Comparison of ENCODE assay signal across 1 cellular context in the genomic region with DNA sequence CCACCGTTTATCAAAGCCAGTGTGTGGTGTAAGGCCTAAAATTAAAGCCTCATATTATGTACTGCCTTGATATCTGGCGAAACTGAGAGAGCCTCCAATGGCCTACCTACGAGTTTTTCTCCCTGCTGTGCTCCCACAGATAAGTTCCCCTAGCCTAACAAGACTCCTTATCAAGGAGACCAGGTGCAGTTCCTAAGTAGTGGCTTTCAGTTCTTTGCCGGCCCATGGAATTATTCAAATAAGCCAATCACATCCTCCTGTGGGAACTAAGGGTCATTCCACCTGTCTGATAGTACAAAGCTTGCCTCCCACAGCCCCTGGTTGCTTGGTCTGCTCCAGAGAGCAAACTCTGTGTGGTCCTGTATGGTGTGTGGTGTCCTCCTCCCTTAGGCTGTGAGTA.
TF ChIP-seq lines count a peak whose summit lies in the region.

No MANE protein-coding gene starts in this region.

TF ChIP-seq in K562, 482 proteins besides CTCF, POLR2A, EP300 and RAD21 (continued from another document and continues in another):
- TF ChIP-seq CEBPZ (IDR thresholded peaks at IDR 0.05; ENCODE audit: borderline replicate concordance, low read depth, low read length) = no peak
- TF ChIP-seq KDM4B (IDR thresholded peaks at IDR 0.05; ENCODE audit: borderline replicate concordance in 2 of 2, low read depth in 1 of 2) = no peak
- TF ChIP-seq RBBP5 (IDR thresholded peaks at IDR 0.05; ENCODE audit: borderline replicate concordance, insufficient read depth, low read length, poor library complexity, severe bottlenecking) = no peak
- TF ChIP-seq ZNF77 (CRISPR knock-in tag; IDR thresholded peaks at IDR 0.05) = no peak
- no peak for TF ChIP-seq HDAC8 (tag; IDR thresholded peaks at IDR 0.05)
- TF ChIP-seq CCNT2 (IDR thresholded peaks at IDR 0.05; ENCODE audit: borderline replicate concordance, extremely low read depth, insufficient read length, low read depth, low read length) = peak; percentile 47
- TF ChIP-seq ZNF140 (CRISPR knock-in tag; IDR thresholded peaks at IDR 0.05) = no peak
- no peak for TF ChIP-seq MAFK (IDR thresholded peaks at IDR 0.05; ENCODE audit: low read length)
- TF ChIP-seq MNT (conservative IDR thresholded peaks at IDR 0.05) = no peak
- TF ChIP-seq RBM17 (IDR thresholded peaks at IDR 0.05; ENCODE audit: borderline replicate concordance, low read depth, low read length) = no peak
- TF ChIP-seq NFATC3 (IDR thresholded peaks at IDR 0.05) = no peak
- TF ChIP-seq, protein P1, sequence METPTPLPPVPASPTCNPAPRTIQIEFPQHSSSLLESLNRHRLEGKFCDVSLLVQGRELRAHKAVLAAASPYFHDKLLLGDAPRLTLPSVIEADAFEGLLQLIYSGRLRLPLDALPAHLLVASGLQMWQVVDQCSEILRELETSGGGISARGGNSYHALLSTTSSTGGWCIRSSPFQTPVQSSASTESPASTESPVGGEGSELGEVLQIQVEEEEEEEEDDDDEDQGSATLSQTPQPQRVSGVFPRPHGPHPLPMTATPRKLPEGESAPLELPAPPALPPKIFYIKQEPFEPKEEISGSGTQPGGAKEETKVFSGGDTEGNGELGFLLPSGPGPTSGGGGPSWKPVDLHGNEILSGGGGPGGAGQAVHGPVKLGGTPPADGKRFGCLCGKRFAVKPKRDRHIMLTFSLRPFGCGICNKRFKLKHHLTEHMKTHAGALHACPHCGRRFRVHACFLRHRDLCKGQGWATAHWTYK (CRISPR knock-in tag; IDR thresholded peaks at IDR 0.05) = no peak
- no peak for TF ChIP-seq MECOM (CRISPR knock-in tag; IDR thresholded peaks at IDR 0.05)
- no peak for TF ChIP-seq HEY1 (CRISPR knock-in tag; IDR thresholded peaks at IDR 0.05; ENCODE audit: borderline replicate concordance)
- no peak for TF ChIP-seq SIX5 (IDR thresholded peaks at IDR 0.05; ENCODE audit: borderline replicate concordance in 1 of 2, insufficient read depth in 1 of 2, low read depth in 1 of 2, low read length in 2 of 2)
- TF ChIP-seq CREM (IDR thresholded peaks at IDR 0.05; ENCODE audit: low read depth) = 0 out of 2 replicates have a peak, but pooled peaks have one; percentile 33
- TF ChIP-seq ZNF561 (CRISPR knock-in tag; conservative IDR thresholded peaks at IDR 0.05) = no peak
- no peak for TF ChIP-seq ZBTB7A (IDR thresholded peaks at IDR 0.05; ENCODE audit: borderline replicate concordance, control insufficient read depth, low read depth, low read length)
- TF ChIP-seq ZEB2 (IDR thresholded peaks at IDR 0.05) = peak; percentile 23; the same call in 1 of the 2 replicates
- TF ChIP-seq, protein P2, sequence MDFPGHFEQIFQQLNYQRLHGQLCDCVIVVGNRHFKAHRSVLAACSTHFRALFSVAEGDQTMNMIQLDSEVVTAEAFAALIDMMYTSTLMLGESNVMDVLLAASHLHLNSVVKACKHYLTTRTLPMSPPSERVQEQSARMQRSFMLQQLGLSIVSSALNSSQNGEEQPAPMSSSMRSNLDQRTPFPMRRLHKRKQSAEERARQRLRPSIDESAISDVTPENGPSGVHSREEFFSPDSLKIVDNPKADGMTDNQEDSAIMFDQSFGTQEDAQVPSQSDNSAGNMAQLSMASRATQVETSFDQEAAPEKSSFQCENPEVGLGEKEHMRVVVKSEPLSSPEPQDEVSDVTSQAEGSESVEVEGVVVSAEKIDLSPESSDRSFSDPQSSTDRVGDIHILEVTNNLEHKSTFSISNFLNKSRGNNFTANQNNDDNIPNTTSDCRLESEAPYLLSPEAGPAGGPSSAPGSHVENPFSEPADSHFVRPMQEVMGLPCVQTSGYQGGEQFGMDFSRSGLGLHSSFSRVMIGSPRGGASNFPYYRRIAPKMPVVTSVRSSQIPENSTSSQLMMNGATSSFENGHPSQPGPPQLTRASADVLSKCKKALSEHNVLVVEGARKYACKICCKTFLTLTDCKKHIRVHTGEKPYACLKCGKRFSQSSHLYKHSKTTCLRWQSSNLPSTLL (IDR thresholded peaks at IDR 0.05) = no peak
- peak; percentile 68 for TF ChIP-seq STAT5A (IDR thresholded peaks at IDR 0.05; ENCODE audit: borderline replicate concordance, low read length)
- TF ChIP-seq ZFP1 (CRISPR knock-in tag; IDR thresholded peaks at IDR 0.05) = no peak
- TF ChIP-seq HNRNPL (IDR thresholded peaks at IDR 0.05; ENCODE audit: low read depth, low read length) = no peak
- no peak for TF ChIP-seq USF2 (CRISPR knock-in tag; IDR thresholded peaks at IDR 0.05)
- TF ChIP-seq SPI1 (IDR thresholded peaks at IDR 0.05; ENCODE audit: borderline replicate concordance, low read depth, low read length) = no peak
- TF ChIP-seq NFIC (IDR thresholded peaks at IDR 0.05) = peak; percentile 46
- peak; percentile 39; the same call in 1 of the 2 replicates for TF ChIP-seq ATF7 (IDR thresholded peaks at IDR 0.05)
- no peak for TF ChIP-seq ZFP36 (IDR thresholded peaks at IDR 0.05; ENCODE audit: low read depth, low read length, partially characterized antibody)
- TF ChIP-seq, protein P3, sequence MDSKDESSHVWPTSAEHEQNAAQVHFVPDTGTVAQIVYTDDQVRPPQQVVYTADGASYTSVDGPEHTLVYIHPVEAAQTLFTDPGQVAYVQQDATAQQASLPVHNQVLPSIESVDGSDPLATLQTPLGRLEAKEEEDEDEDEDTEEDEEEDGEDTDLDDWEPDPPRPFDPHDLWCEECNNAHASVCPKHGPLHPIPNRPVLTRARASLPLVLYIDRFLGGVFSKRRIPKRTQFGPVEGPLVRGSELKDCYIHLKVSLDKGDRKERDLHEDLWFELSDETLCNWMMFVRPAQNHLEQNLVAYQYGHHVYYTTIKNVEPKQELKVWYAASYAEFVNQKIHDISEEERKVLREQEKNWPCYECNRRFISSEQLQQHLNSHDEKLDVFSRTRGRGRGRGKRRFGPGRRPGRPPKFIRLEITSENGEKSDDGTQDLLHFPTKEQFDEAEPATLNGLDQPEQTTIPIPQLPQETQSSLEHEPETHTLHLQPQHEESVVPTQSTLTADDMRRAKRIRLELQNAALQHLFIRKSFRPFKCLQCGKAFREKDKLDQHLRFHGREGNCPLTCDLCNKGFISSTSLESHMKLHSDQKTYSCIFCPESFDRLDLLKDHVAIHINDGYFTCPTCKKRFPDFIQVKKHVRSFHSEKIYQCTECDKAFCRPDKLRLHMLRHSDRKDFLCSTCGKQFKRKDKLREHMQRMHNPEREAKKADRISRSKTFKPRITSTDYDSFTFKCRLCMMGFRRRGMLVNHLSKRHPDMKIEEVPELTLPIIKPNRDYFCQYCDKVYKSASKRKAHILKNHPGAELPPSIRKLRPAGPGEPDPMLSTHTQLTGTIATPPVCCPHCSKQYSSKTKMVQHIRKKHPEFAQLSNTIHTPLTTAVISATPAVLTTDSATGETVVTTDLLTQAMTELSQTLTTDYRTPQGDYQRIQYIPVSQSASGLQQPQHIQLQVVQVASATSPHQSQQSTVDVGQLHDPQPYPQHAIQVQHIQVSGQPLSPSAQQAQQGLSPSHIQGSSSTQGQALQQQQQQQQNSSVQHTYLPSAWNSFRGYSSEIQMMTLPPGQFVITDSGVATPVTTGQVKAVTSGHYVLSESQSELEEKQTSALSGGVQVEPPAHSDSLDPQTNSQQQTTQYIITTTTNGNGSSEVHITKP (IDR thresholded peaks at IDR 0.05; ENCODE audit: partially characterized antibody) = peak; percentile 95
- 0 out of 2 replicates have a peak, but pooled peaks have one; percentile 34 for TF ChIP-seq SMARCA4 (IDR thresholded peaks at IDR 0.05)
- TF ChIP-seq SMARCA5 (IDR thresholded peaks at IDR 0.05) = no peak
- TF ChIP-seq TEAD4 (IDR thresholded peaks at IDR 0.05; ENCODE audit: low read length) = peak; percentile 90
- no peak for TF ChIP-seq TEAD4 (CRISPR knock-in tag; IDR thresholded peaks at IDR 0.05; ENCODE audit: borderline replicate concordance)
- TF ChIP-seq CREBBP (IDR thresholded peaks at IDR 0.05; ENCODE audit: low read depth, low read length) = no peak
- TF ChIP-seq ZNF583 (CRISPR knock-in tag; IDR thresholded peaks at IDR 0.05) = no peak
- TF ChIP-seq ELF4 (CRISPR knock-in tag; IDR thresholded peaks at IDR 0.05) = no peak
- TF ChIP-seq CBFA2T3 (IDR thresholded peaks at IDR 0.05) = peak; percentile 89
- no peak for TF ChIP-seq ZNF444 (CRISPR knock-in tag; IDR thresholded peaks at IDR 0.05)
- no peak for TF ChIP-seq PHB (CRISPR knock-in tag; IDR thresholded peaks at IDR 0.05)
- no peak for TF ChIP-seq ILK (tag; IDR thresholded peaks at IDR 0.05; ENCODE audit: borderline replicate concordance, low read depth)
- no peak for TF ChIP-seq CBX5 (IDR thresholded peaks at IDR 0.05; ENCODE audit: borderline replicate concordance, low read depth)
- TF ChIP-seq BRF2 (IDR thresholded peaks at IDR 0.05; ENCODE audit: borderline replicate concordance, insufficient read depth, insufficient read length) = no peak
- no peak for TF ChIP-seq PTBP1 (IDR thresholded peaks at IDR 0.05; ENCODE audit: low read depth, low read length)
- no peak for TF ChIP-seq WHSC1 (IDR thresholded peaks at IDR 0.05; ENCODE audit: low read length)
- TF ChIP-seq MAFF (IDR thresholded peaks at IDR 0.05; ENCODE audit: low read length) = no peak
- TF ChIP-seq CHCHD3 (CRISPR knock-in tag; IDR thresholded peaks at IDR 0.05) = no peak
- peak; percentile 62 to 74 for TF ChIP-seq TRIM24 (IDR thresholded peaks at IDR 0.05)
- TF ChIP-seq E2F6 (IDR thresholded peaks at IDR 0.05; ENCODE audit: borderline replicate concordance in 1 of 2, extremely low read depth in 1 of 2, insufficient read depth in 1 of 2, insufficient read length in 1 of 2, low read depth in 1 of 2, low read length in 1 of 2, poor library complexity in 1 of 2, severe bottlenecking in 1 of 2) = no peak
- TF ChIP-seq FOXM1 (IDR thresholded peaks at IDR 0.05; ENCODE audit: low read depth) = peak; percentile 96
- TF ChIP-seq FOXM1 (CRISPR knock-in tag; IDR thresholded peaks at IDR 0.05; ENCODE audit: low read depth) = no peak
- TF ChIP-seq ZNF699 (CRISPR knock-in tag; IDR thresholded peaks at IDR 0.05; ENCODE audit: insufficient replicate concordance) = no peak
